Comparison of ENCODE assay signal across 26 cellular contexts in genomic region chr22:30905696-30906341, GRCh38.
"Had no signal": no experiment of that assay in that cellular context is flagged by ENCODE, and none has a peak within 500 bp of the region (broad histone marks: within the 10 kb centered on the region; RNA-seq: fewer than 3 reads in every experiment).

No MANE protein-coding gene starts in this region.

- ATAC-seq: activated CD8-positive, alpha-beta T cell treated with anti-CD3 and anti-CD28 coated beads for 36 hours; heart right ventricle; left lung; natural killer cell; stimulated activated effector memory CD8-positive, alpha-beta T cell treated with anti-CD3 and anti-CD28 coated beads, Interleukin-12 subunit alpha, Interleukin-12 subunit beta, amount 100 ng/mL, for 72 hours; stimulated activated naive CD8-positive, alpha-beta T cell treated with anti-CD3 and anti-CD28 coated beads, Interleukin-15, amount 100 ng/mL, for 72 hours; T-helper 17 cell had no signal

- H3K36me3 Mint-ChIP-seq: natural killer cell had no signal

- H3K4me1 Mint-ChIP-seq: neural progenitor cell had no signal

- H3K9me3 Mint-ChIP-seq: activated CD4-positive, alpha-beta T cell treated with anti-CD3 and anti-CD28 coated beads, Interleukin-2, amount 10 ng/mL, durations not matched to agents 24 days and 14 days; activated CD8-positive, alpha-beta T cell treated with anti-CD3 and anti-CD28 coated beads for 36 hours; activated naive CD4-positive, alpha-beta T cell treated with anti-CD3 and anti-CD28 coated beads for 36 hours; activated naive CD8-positive, alpha-beta T cell treated with anti-CD3 and anti-CD28 coated beads for 36 hours; activated T-helper 1 cell treated with anti-CD3 and anti-CD28 coated beads, Interleukin-12 subunit alpha, Interleukin-12 subunit beta, Interleukin-2, Interleukin-4 antibody, amounts not matched to agents 30 ng/mL and 10 ng/mL and 1 ng/mL, durations not matched to agents 14 hours and 24 hours and 36 hours; natural killer cell; neural progenitor cell; stimulated activated effector memory CD8-positive, alpha-beta T cell treated with anti-CD3 and anti-CD28 coated beads, Interleukin-12 subunit alpha, Interleukin-12 subunit beta, amount 100 ng/mL, for 72 hours; stimulated activated naive CD8-positive, alpha-beta T cell treated with anti-CD3 and anti-CD28 coated beads, Interleukin-15, amount 100 ng/mL, for 72 hours had no signal

- H3K27ac Mint-ChIP-seq: activated CD4-positive, alpha-beta T cell treated with anti-CD3 and anti-CD28 coated beads, Interleukin-2, amount 10 ng/mL, durations not matched to agents 24 days and 14 days; activated CD8-positive, alpha-beta T cell treated with anti-CD3 and anti-CD28 coated beads for 36 hours; activated naive CD4-positive, alpha-beta T cell treated with anti-CD3 and anti-CD28 coated beads for 36 hours; activated naive CD8-positive, alpha-beta T cell treated with anti-CD3 and anti-CD28 coated beads for 36 hours; activated T-helper 1 cell treated with anti-CD3 and anti-CD28 coated beads, Interleukin-12 subunit alpha, Interleukin-12 subunit beta, Interleukin-2, Interleukin-4 antibody, amounts not matched to agents 30 ng/mL and 10 ng/mL and 1 ng/mL, durations not matched to agents 14 hours and 24 hours and 36 hours; natural killer cell; neural progenitor cell; T-helper 17 cell had no signal

- H3K27me3 Mint-ChIP-seq: activated CD4-positive, alpha-beta T cell treated with anti-CD3 and anti-CD28 coated beads, Interleukin-2, amount 10 ng/mL, durations not matched to agents 24 days and 14 days; activated CD8-positive, alpha-beta T cell treated with anti-CD3 and anti-CD28 coated beads for 36 hours; activated naive CD8-positive, alpha-beta T cell treated with anti-CD3 and anti-CD28 coated beads for 36 hours; stimulated activated naive CD8-positive, alpha-beta T cell treated with anti-CD3 and anti-CD28 coated beads, Interleukin-15, amount 100 ng/mL, for 72 hours; T-helper 17 cell had no signal

- DNase-seq: activated CD4-positive, alpha-beta T cell treated with anti-CD3 and anti-CD28 coated beads, Interleukin-2, amount 10 ng/mL, durations not matched to agents 24 days and 14 days; activated CD4-positive, CD25-positive, alpha-beta regulatory T cell treated with anti-CD3 and anti-CD28 coated beads, Interleukin-2, amount 50 U/mL, for 72 hours; activated CD8-positive, alpha-beta T cell treated with anti-CD3 and anti-CD28 coated beads for 36 hours; activated effector memory CD4-positive, alpha-beta T cell treated with anti-CD3 and anti-CD28 coated beads, Interleukin-2, amount 50 U/mL, for 16 hours; activated naive CD4-positive, alpha-beta T cell treated with anti-CD3 and anti-CD28 coated beads for 36 hours; activated naive CD8-positive, alpha-beta T cell treated with anti-CD3 and anti-CD28 coated beads for 36 hours; activated T-cell treated with anti-CD3 and anti-CD28 coated beads, Interleukin-2, amount 50 U/mL, for 1 hour; adrenal gland; brain microvascular endothelial cell; caudate nucleus; esophagus squamous epithelium; foreskin melanocyte; heart right ventricle; left lung; mesendoderm; natural killer cell; stimulated activated CD4-positive, alpha-beta T cell treated with anti-CD3 and anti-CD28 coated beads, Interleukin-12 subunit alpha, Interleukin-12 subunit beta, amount 100 ng/mL, for 4 hours; stimulated activated CD4-positive, alpha-beta T cell treated with anti-CD3 and anti-CD28 coated beads, Interleukin-4, amount 100 ng/mL, for 24 hours; stimulated activated naive CD8-positive, alpha-beta T cell treated with anti-CD3 and anti-CD28 coated beads, Interleukin-15, amount 100 ng/mL, for 72 hours; substantia nigra; T-helper 17 cell; T1000; thyroid gland had no signal

- H3K4me3 Mint-ChIP-seq: activated CD4-positive, alpha-beta T cell treated with anti-CD3 and anti-CD28 coated beads, Interleukin-2, amount 10 ng/mL, durations not matched to agents 24 days and 14 days; activated CD8-positive, alpha-beta T cell treated with anti-CD3 and anti-CD28 coated beads for 36 hours; activated naive CD4-positive, alpha-beta T cell treated with anti-CD3 and anti-CD28 coated beads for 36 hours; activated naive CD8-positive, alpha-beta T cell treated with anti-CD3 and anti-CD28 coated beads for 36 hours; activated T-helper 1 cell treated with anti-CD3 and anti-CD28 coated beads, Interleukin-12 subunit alpha, Interleukin-12 subunit beta, Interleukin-2, Interleukin-4 antibody, amounts not matched to agents 30 ng/mL and 10 ng/mL and 1 ng/mL, durations not matched to agents 14 hours and 24 hours and 36 hours; natural killer cell; neural progenitor cell; stimulated activated effector memory CD8-positive, alpha-beta T cell treated with anti-CD3 and anti-CD28 coated beads, Interleukin-12 subunit alpha, Interleukin-12 subunit beta, amount 100 ng/mL, for 72 hours; stimulated activated naive CD8-positive, alpha-beta T cell treated with anti-CD3 and anti-CD28 coated beads, Interleukin-15, amount 100 ng/mL, for 72 hours; T-helper 17 cell had no signal
